8 cellular contexts compared by ENCODE assay signal in the genomic region with DNA sequence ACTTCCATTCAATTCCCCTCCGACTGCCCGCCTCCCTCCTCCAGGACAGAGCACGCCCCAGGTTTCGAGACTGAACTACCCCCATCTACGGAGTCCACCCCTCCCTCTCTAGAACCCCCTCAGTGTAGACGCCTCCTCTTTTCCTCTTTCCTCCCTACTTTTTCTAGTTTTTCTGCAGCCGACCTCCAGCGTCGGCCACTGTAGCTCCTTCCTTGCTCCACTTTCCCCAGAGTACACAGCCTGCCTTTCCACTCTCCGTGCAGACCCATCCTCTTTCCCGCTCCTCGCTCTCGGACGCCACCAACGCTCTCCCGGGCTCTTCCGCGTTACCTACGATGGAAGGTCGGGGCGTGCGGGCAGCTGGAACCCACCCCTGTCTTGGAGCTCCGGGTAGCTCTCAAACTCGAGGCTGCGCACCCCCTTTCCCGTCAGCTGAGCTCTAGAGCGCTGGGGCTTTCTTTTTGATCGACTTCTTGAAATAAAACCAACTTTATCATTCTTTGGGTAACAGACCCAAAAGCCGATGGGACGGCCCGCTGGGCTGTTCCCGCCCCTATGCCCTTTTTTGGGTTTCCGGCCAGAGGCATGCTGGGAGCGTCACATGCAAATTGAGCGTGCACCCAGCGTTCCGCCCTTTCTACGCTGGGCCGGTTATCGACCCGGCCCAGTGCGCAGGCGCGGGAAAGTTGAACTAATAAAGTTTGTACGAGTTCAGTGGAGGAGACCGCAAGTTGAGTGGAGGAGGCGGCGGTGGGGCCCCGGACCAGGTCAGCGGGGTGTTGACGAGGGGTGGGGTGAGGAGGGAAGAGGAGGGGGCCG. TPM values are rescaled to one million over a fixed set of nuclear protein-coding genes. Genes with fewer than 3 reads are reported as not detected.
A peak's percentile ranks its signal among the peaks of the same experiment; 100 is the strongest.
DNase-seq lines count a peak whose midpoint lies in the region; ATAC-seq and TF ChIP-seq lines count a peak whose summit lies in the region.

Gene BCL2L12, plus strand, starts transcription at position 633 of the 819 bp plus-strand sequence. CDS start 760 bp downstream, outside the sequence.
A gene with protein sequence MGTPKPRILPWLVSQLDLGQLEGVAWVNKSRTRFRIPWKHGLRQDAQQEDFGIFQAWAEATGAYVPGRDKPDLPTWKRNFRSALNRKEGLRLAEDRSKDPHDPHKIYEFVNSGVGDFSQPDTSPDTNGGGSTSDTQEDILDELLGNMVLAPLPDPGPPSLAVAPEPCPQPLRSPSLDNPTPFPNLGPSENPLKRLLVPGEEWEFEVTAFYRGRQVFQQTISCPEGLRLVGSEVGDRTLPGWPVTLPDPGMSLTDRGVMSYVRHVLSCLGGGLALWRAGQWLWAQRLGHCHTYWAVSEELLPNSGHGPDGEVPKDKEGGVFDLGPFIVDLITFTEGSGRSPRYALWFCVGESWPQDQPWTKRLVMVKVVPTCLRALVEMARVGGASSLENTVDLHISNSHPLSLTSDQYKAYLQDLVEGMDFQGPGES (minus strand): TSS at position 557 of the 819 bp plus-strand sequence. CDS start 1,019 bp downstream, outside the sequence.

- no peak for TF ChIP-seq EP300 in gastroesophageal sphincter (IDR thresholded peaks at IDR 0.05)

- H3K27me3 ChIP-seq in gastroesophageal sphincter, result no peaks in the 10 kb centered on the region

- H3K4me1 ChIP-seq in gastroesophageal sphincter, result peaks cover 0 to 43% (median 7%) of the 10 kb centered on the region in 3 donors

- peak within 1 kb of the TSS; percentile 44 to 95 (median 92) for H3K27ac ChIP-seq in gastroesophageal sphincter

- 0% methylated on average over 20 to 40 of the region's 52 CpGs for WGBS in gastroesophageal sphincter (ENCODE audit: low coverage in 1 of 2), 2 donors

- peak in 1 of 2 donors; percentile 55 for TF ChIP-seq POLR2A in gastroesophageal sphincter (IDR thresholded peaks at IDR 0.05)

- TF ChIP-seq CTCF in HFF-Myc (IDR thresholded peaks at IDR 0.05; ENCODE audit: low read depth, low read length, missing control alignments) (no peak), gastroesophageal sphincter (IDR thresholded peaks at IDR 0.05) (peak in 1 of 4 experiments; percentile 24)

- ATAC-seq in SK-N-SH treated with all-trans-retinoic acid at 6 μM for 48 hours, result peak; percentile 88
- peak; percentile 94 for ATAC-seq in gastroesophageal sphincter

- peaks cover 0 to 43% of the 10 kb centered on the region in 2 donors for H3K36me3 ChIP-seq in gastroesophageal sphincter

- H3K4me3 ChIP-seq in HFF-Myc (replicated peaks; ENCODE audit: low read depth, low read length), result peak within 1 kb of the TSS; percentile 78
- H3K4me3 ChIP-seq in gastroesophageal sphincter, result peak within 1 kb of the TSS; percentile 64 to 79

- H3K9me3 ChIP-seq in gastroesophageal sphincter, result no peaks in the 10 kb centered on the region

- DNase-seq in GM04503 (ENCODE audit: low read depth) (peak; percentile 76), HFF-Myc (ENCODE audit: extremely low read depth, low read depth) (peak; percentile 89), NAMALWA (ENCODE audit: low spot score) (peak; percentile 99), non-pigmented ciliary epithelial cell (ENCODE audit: low read depth) (peak; percentile 83), superior temporal gyrus (ENCODE audit: extremely low spot score) (peak; percentile 99)
- peak; percentile 99 for DNase-seq in activated naive CD4-positive, alpha-beta T cell treated with anti-CD3 and anti-CD28 coated beads, Interleukin-2, amount 50 U/mL, for 16 hours

TF ChIP-seq in SK-N-SH treated with all-trans-retinoic acid at 6 μM for 48 hours, 23 proteins besides CTCF, POLR2A, EP300 and RAD21:
- TF ChIP-seq PATZ1 (CRISPR knock-in tag; IDR thresholded peaks at IDR 0.05; ENCODE audit: borderline replicate concordance) (0 out of 2 replicates have a peak, but pooled peaks have one; percentile 15), ARNTL (CRISPR knock-in tag; IDR thresholded peaks at IDR 0.05; ENCODE audit: borderline replicate concordance, low read depth) (no peak), CREB5 (CRISPR knock-in tag; IDR thresholded peaks at IDR 0.05; ENCODE audit: low read depth) (no peak), TSHZ2 (CRISPR knock-in tag; IDR thresholded peaks at IDR 0.05) (no peak), POU6F1 (CRISPR knock-in tag; IDR thresholded peaks at IDR 0.05; ENCODE audit: borderline replicate concordance, low read depth) (no peak)

RNA-seq across cellular contexts. Expression of gene BCL2L12, which starts in this region (rescaled TPM):
- 1 to 10 TPM; 3.3 to 7.9 (median 6.4) TPM for total RNA-seq in gastroesophageal sphincter

RNA-seq across cellular contexts. Expression of the second gene that starts in this region (rescaled TPM):
- 10 to 100 TPM; 29.2 to 68.6 (median 39.9) TPM for total RNA-seq in gastroesophageal sphincter

Comparison
In these comparisons a context has a peak if more than half of its experiments do, and no peak if none do; other contexts are left out.
1. Peak in every context shown above with its lines: DNase-seq, ATAC-seq, H3K4me3 ChIP-seq and H3K27ac ChIP-seq.